1 cellular context compared by ENCODE assay signal in the genomic region with DNA sequence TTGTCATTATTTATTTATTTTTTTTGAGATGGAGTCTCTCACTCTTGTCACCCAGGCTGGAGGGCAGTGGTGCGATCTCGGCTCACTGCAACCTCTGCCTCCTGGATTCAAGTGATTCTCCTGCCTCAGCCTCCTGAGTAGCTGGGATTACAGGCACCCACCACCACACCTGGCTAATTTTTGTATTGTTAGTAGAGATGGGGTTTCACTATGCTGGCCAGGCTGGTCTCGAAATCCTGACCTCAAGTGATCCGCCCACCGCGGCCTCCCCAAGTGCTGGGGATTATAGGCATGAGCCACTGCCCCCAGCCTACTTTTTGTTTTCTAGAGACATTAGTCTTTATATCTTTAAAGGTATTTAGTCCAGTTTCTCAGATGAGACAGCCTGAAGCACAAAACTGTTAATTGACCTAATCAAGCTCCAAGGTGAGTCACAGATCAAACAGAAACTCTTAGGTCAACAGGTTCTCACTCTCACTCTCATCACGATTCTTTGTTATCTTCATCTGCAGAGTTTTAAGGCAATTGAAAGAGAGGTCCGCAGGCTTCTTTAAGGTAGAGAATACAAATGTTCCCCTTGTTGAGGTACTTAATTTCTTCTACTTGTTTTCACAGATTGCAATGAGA.
TF ChIP-seq lines count a peak whose summit lies in the region.
"Not testable (repeated sequence)": the region's sequence is repeated elsewhere in the genome, so short reads cannot be mapped to it uniquely, and the experiment has no call there.

No MANE protein-coding gene starts in this region.

TF ChIP-seq in HepG2, 621 proteins besides CTCF, POLR2A, EP300 and RAD21:
- TF ChIP-seq, protein P1, sequence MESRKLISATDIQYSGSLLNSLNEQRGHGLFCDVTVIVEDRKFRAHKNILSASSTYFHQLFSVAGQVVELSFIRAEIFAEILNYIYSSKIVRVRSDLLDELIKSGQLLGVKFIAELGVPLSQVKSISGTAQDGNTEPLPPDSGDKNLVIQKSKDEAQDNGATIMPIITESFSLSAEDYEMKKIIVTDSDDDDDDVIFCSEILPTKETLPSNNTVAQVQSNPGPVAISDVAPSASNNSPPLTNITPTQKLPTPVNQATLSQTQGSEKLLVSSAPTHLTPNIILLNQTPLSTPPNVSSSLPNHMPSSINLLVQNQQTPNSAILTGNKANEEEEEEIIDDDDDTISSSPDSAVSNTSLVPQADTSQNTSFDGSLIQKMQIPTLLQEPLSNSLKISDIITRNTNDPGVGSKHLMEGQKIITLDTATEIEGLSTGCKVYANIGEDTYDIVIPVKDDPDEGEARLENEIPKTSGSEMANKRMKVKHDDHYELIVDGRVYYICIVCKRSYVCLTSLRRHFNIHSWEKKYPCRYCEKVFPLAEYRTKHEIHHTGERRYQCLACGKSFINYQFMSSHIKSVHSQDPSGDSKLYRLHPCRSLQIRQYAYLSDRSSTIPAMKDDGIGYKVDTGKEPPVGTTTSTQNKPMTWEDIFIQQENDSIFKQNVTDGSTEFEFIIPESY (CRISPR knock-in tag; IDR thresholded peaks at IDR 0.05), result 0 out of 2 replicates have a peak, but pooled peaks have one; percentile 49
- TF ChIP-seq, protein P2, sequence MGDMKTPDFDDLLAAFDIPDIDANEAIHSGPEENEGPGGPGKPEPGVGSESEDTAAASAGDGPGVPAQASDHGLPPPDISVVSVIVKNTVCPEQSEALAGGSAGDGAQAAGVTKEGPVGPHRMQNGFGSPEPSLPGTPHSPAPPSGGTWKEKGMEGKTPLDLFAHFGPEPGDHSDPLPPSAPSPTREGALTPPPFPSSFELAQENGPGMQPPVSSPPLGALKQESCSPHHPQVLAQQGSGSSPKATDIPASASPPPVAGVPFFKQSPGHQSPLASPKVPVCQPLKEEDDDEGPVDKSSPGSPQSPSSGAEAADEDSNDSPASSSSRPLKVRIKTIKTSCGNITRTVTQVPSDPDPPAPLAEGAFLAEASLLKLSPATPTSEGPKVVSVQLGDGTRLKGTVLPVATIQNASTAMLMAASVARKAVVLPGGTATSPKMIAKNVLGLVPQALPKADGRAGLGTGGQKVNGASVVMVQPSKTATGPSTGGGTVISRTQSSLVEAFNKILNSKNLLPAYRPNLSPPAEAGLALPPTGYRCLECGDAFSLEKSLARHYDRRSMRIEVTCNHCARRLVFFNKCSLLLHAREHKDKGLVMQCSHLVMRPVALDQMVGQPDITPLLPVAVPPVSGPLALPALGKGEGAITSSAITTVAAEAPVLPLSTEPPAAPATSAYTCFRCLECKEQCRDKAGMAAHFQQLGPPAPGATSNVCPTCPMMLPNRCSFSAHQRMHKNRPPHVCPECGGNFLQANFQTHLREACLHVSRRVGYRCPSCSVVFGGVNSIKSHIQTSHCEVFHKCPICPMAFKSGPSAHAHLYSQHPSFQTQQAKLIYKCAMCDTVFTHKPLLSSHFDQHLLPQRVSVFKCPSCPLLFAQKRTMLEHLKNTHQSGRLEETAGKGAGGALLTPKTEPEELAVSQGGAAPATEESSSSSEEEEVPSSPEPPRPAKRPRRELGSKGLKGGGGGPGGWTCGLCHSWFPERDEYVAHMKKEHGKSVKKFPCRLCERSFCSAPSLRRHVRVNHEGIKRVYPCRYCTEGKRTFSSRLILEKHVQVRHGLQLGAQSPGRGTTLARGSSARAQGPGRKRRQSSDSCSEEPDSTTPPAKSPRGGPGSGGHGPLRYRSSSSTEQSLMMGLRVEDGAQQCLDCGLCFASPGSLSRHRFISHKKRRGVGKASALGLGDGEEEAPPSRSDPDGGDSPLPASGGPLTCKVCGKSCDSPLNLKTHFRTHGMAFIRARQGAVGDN (CRISPR knock-in tag; IDR thresholded peaks at IDR 0.05), result peak; percentile 36
- not testable (repeated sequence) for TF ChIP-seq FOXP1 (IDR thresholded peaks at IDR 0.05); NR2F6 (CRISPR knock-in tag; IDR thresholded peaks at IDR 0.05); SOX13 (IDR thresholded peaks at IDR 0.05); CREB1 (IDR thresholded peaks at IDR 0.05); FOXA1 (IDR thresholded peaks at IDR 0.05)
- TF ChIP-seq FOXP1 (CRISPR knock-in tag; IDR thresholded peaks at IDR 0.05) (0 out of 2 replicates have a peak, but pooled peaks have one; percentile 22), ZNF609 (CRISPR knock-in tag; IDR thresholded peaks at IDR 0.05; ENCODE audit: borderline replicate concordance) (0 out of 2 replicates have a peak, but pooled peaks have one; percentile 10), TBX3 (IDR thresholded peaks at IDR 0.05; ENCODE audit: borderline replicate concordance) (peak; percentile 70; the same call in 1 of the 2 replicates), ZMYM4 (CRISPR knock-in tag; IDR thresholded peaks at IDR 0.05) (0 out of 2 replicates have a peak, but pooled peaks have one; percentile 17), FOSL2 (CRISPR knock-in tag; IDR thresholded peaks at IDR 0.05) (peak; percentile 85), ZNF614 (CRISPR knock-in tag; IDR thresholded peaks at IDR 0.05; ENCODE audit: borderline replicate concordance) (0 out of 2 replicates have a peak, but pooled peaks have one; percentile 53), ELF3 (CRISPR knock-in tag; IDR thresholded peaks at IDR 0.05) (0 out of 2 replicates have a peak, but pooled peaks have one; percentile 4), ZNF121 (CRISPR knock-in tag; IDR thresholded peaks at IDR 0.05) (peak; percentile 93), ZNF772 (CRISPR knock-in tag; IDR thresholded peaks at IDR 0.05) (0 out of 2 replicates have a peak, but pooled peaks have one; percentile 13), ARNT2 (CRISPR knock-in tag; IDR thresholded peaks at IDR 0.05; ENCODE audit: low read depth) (0 out of 2 replicates have a peak, but pooled peaks have one; percentile 29), NR2C2 (CRISPR knock-in tag; IDR thresholded peaks at IDR 0.05; ENCODE audit: borderline replicate concordance) (0 out of 2 replicates have a peak, but pooled peaks have one; percentile 23), ZFP1 (CRISPR knock-in tag; IDR thresholded peaks at IDR 0.05) (0 out of 2 replicates have a peak, but pooled peaks have one; percentile 17), SOX5 (CRISPR knock-in tag; IDR thresholded peaks at IDR 0.05; ENCODE audit: borderline replicate concordance) (peak; percentile 19; the same call in 1 of the 2 replicates), GLI4 (CRISPR knock-in tag; IDR thresholded peaks at IDR 0.05; ENCODE audit: borderline replicate concordance) (0 out of 2 replicates have a peak, but pooled peaks have one; percentile 29), SMARCC2 (IDR thresholded peaks at IDR 0.05) (peak; percentile 44; the same call in 1 of the 2 replicates), NR2F6 (IDR thresholded peaks at IDR 0.05) (0 out of 2 replicates have a peak, but pooled peaks have one; percentile 22), SOX13 (CRISPR knock-in tag; conservative IDR thresholded peaks at IDR 0.05 in 1 of 2, IDR thresholded peaks at IDR 0.05 in 1 of 2) (peak in 1 of 2 experiments; percentile 47; a peak in 1 of 4 replicates), ZBTB38 (CRISPR knock-in tag; IDR thresholded peaks at IDR 0.05) (peak; percentile 64; the same call in 1 of the 2 replicates), MED1 (CRISPR knock-in tag; IDR thresholded peaks at IDR 0.05) (0 out of 2 replicates have a peak, but pooled peaks have one; percentile 8), CREB1 (CRISPR knock-in tag; IDR thresholded peaks at IDR 0.05) (peak; percentile 43; the same call in 1 of the 2 replicates), FOSL1 (CRISPR knock-in tag; IDR thresholded peaks at IDR 0.05; ENCODE audit: borderline replicate concordance) (peak; percentile 76; the same call in 1 of the 2 replicates), GATAD2A (CRISPR knock-in tag; IDR thresholded peaks at IDR 0.05) (peak; percentile 29; the same call in 1 of the 2 replicates), ZFP41 (CRISPR knock-in tag; IDR thresholded peaks at IDR 0.05; ENCODE audit: borderline replicate concordance) (0 out of 2 replicates have a peak, but pooled peaks have one; percentile 29), ZNF784 (CRISPR knock-in tag; IDR thresholded peaks at IDR 0.05; ENCODE audit: borderline replicate concordance) (peak; percentile 70; the same call in 1 of the 2 replicates), PRPF4 (IDR thresholded peaks at IDR 0.05; ENCODE audit: low read depth, low read length, poor library complexity, severe bottlenecking) (peak; percentile 45), CC2D1A (CRISPR knock-in tag; IDR thresholded peaks at IDR 0.05) (0 out of 2 replicates have a peak, but pooled peaks have one; percentile 65), SAP130 (CRISPR knock-in tag; IDR thresholded peaks at IDR 0.05; ENCODE audit: low read depth) (peak; percentile 43), FOXA3 (CRISPR knock-in tag; IDR thresholded peaks at IDR 0.05) (peak; percentile 53), SIN3A (IDR thresholded peaks at IDR 0.05; ENCODE audit: borderline replicate concordance, low read depth, low read length) (0 out of 2 replicates have a peak, but pooled peaks have one; percentile 3), FOXA1 (CRISPR knock-in tag; IDR thresholded peaks at IDR 0.05) (0 out of 2 replicates have a peak, but pooled peaks have one; percentile 39), TBX2 (CRISPR knock-in tag; IDR thresholded peaks at IDR 0.05; ENCODE audit: borderline replicate concordance) (peak; percentile 57; the same call in 1 of the 2 replicates), MIXL1 (CRISPR knock-in tag; IDR thresholded peaks at IDR 0.05) (peak; percentile 53; the same call in 1 of the 2 replicates)
- TF ChIP-seq, protein P3, sequence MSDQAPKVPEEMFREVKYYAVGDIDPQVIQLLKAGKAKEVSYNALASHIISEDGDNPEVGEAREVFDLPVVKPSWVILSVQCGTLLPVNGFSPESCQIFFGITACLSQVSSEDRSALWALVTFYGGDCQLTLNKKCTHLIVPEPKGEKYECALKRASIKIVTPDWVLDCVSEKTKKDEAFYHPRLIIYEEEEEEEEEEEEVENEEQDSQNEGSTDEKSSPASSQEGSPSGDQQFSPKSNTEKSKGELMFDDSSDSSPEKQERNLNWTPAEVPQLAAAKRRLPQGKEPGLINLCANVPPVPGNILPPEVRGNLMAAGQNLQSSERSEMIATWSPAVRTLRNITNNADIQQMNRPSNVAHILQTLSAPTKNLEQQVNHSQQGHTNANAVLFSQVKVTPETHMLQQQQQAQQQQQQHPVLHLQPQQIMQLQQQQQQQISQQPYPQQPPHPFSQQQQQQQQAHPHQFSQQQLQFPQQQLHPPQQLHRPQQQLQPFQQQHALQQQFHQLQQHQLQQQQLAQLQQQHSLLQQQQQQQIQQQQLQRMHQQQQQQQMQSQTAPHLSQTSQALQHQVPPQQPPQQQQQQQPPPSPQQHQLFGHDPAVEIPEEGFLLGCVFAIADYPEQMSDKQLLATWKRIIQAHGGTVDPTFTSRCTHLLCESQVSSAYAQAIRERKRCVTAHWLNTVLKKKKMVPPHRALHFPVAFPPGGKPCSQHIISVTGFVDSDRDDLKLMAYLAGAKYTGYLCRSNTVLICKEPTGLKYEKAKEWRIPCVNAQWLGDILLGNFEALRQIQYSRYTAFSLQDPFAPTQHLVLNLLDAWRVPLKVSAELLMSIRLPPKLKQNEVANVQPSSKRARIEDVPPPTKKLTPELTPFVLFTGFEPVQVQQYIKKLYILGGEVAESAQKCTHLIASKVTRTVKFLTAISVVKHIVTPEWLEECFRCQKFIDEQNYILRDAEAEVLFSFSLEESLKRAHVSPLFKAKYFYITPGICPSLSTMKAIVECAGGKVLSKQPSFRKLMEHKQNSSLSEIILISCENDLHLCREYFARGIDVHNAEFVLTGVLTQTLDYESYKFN (CRISPR knock-in tag; conservative IDR thresholded peaks at IDR 0.05), result peak; percentile 21; the same call in 1 of the 2 replicates
